In the genomic region with DNA sequence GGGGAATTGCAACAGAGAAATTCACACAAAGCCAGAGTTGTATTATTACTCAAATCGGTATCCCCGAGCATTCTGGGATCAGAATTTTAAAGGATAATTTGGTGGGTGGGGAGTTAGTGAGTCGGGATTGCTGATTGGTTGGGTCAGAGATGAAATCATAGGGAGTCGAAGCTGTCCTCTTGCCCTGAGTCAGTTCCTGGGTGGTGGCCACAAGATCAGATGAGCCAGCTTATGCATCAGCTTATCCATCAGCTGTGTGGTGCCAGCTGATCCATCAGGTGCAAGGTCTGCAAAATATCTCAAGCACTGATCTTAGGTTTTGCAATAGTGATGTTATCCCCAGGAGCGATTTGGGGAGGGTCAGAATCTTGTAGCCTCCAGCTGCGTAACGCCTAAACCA, we compare ENCODE assay signal across 22 cellular contexts. TPM values are rescaled to one million over a fixed set of nuclear protein-coding genes. Genes with fewer than 3 reads are reported as not detected.
DNase-seq lines count a peak whose midpoint lies in the region; ATAC-seq and TF ChIP-seq lines count a peak whose summit lies in the region.
"Had no signal": no experiment of that assay in that cellular context is flagged by ENCODE, and none has a peak within 500 bp of the region (broad histone marks: within the 10 kb centered on the region; RNA-seq: fewer than 3 reads in every experiment).

No MANE protein-coding gene starts in this region.

- dilution Hi-C loops in mammary epithelial cell (cut with HindIII; ENCODE audit: low sequenced_read_pairs), result no loop called here

- peak; percentile 58 for DNase-seq in activated CD4-positive, alpha-beta T cell treated with anti-CD3 and anti-CD28 coated beads for 36 hours
- DNase-seq in activated CD4-positive, alpha-beta T cell treated with anti-CD3 and anti-CD28 coated beads, Interleukin-2, amount 50 U/mL, for 1 hour, result no peak
- DNase-seq in mammary epithelial cell (peak; percentile 20), MCF 10A (ENCODE audit: unreplicated experiment) (no peak), epithelial cell of esophagus (ENCODE audit: low read depth) (peak; percentile 19), lower lobe of right lung (no peak)
- DNase-seq in stimulated activated effector memory CD8-positive, alpha-beta T cell treated with anti-CD3 and anti-CD28 coated beads, Interleukin-12 subunit alpha, Interleukin-12 subunit beta, amount 100 ng/mL, for 72 hours (ENCODE audit: low spot score in 2 of 2), result no peak
- DNase-seq: CD4-positive, CD25-positive, alpha-beta regulatory T cell; COR-L47; DMS 273 treated with DMSO at 0.1 percent for 48 hours; GDM1; HCEC 1CT; NCI-H1105 treated with DMSO at 0.1 percent for 48 hours; NCI-H187; NCI-H226; NCI-H524 treated with DMSO at 0.1 percent for 48 hours; SJCRH30 had no signal

- BruUV-seq in mammary epithelial cell (replicated peaks; lab: Mats Ljungman, UMichigan) (no TSS peak), MCF 10A (replicated peaks; lab: Mats Ljungman, UMichigan) (no TSS peak)

- no peak overlapping the region for H3K9ac ChIP-seq in mammary epithelial cell (ENCODE audit: insufficient read depth, low read length)

- intact Hi-C loops in activated CD4-positive, alpha-beta T cell treated with anti-CD3 and anti-CD28 coated beads for 36 hours (cut with DNase I, micrococcal nuclease), result no loop called here
- intact Hi-C loops in mammary epithelial cell (cut with micrococcal nuclease) (no loop called here), MCF 10A (cut with micrococcal nuclease) (no loop called here), lower lobe of right lung (cut with DNase I) (no loop called here)

- peaks cover 3% of the 10 kb centered on the region for H3K9me3 ChIP-seq in mammary epithelial cell (replicated peaks; ENCODE audit: insufficient read depth, low read length)
- no peaks in the 10 kb centered on the region for H3K9me3 ChIP-seq in lower lobe of right lung
- H3K9me3 ChIP-seq: SJCRH30 had no signal

- peaks cover 38% of the 10 kb centered on the region for H3K27me3 Mint-ChIP-seq in activated CD4-positive, alpha-beta T cell treated with anti-CD3 and anti-CD28 coated beads for 36 hours
- peaks cover 16% of the 10 kb centered on the region for H3K27me3 Mint-ChIP-seq in MCF 10A (ENCODE audit: insufficient read depth, unreplicated experiment)

- H3K4me1 ChIP-seq in mammary epithelial cell (ENCODE audit: insufficient read depth, low read length) (peaks cover 6% of the 10 kb centered on the region), lower lobe of right lung (peaks cover 9% of the 10 kb centered on the region)
- H3K4me1 ChIP-seq: SJCRH30 had no signal

- no peak overlapping the region for H3K4me3 ChIP-seq in mammary epithelial cell (replicated peaks in 1 of 3; ENCODE audit: insufficient read depth in 1 of 3, low read depth in 2 of 3, low read length in 3 of 3)
- H3K4me3 ChIP-seq in epithelial cell of esophagus (ENCODE audit: low read length), result no peak overlapping the region
- no peak overlapping the region for H3K4me3 ChIP-seq in lower lobe of right lung
- H3K4me3 ChIP-seq: GM23338, SJCRH30 had no signal

- CTCF ChIA-PET in activated CD4-positive, alpha-beta T cell treated with anti-CD3 and anti-CD28 coated beads for 36 hours (lab: Charles Lee), result interaction anchor here (0.5 to 3.1 kb wide), 8 partner anchors 8 to 416 kb away, joined by 3 to 13 read pairs (median 4); no protein-coding TSS in a partner anchor
- CTCF ChIA-PET in mammary epithelial cell (lab: Charles Lee; ENCODE audit: low non-redundant PET), result no interaction called here
- CTCF ChIA-PET in MCF 10A (lab: Yijun Ruan, JAX), result interaction anchor here (0.6 to 0.7 kb wide), 2 partner anchors 118 to 122 kb away, joined by 3 to 4 read pairs; no protein-coding TSS in a partner anchor

- in situ Hi-C loops in mammary epithelial cell (cut with MboI; ENCODE audit: low sequenced_read_pairs in 2 of 2), result no loop called here

- H3K36me3 Mint-ChIP-seq in activated CD4-positive, alpha-beta T cell treated with anti-CD3 and anti-CD28 coated beads for 36 hours (ENCODE audit: low read depth), result no peaks in the 10 kb centered on the region
- peaks cover 4% of the 10 kb centered on the region for H3K36me3 Mint-ChIP-seq in MCF 10A (ENCODE audit: insufficient read depth, unreplicated experiment)
- H3K36me3 Mint-ChIP-seq in stimulated activated effector memory CD8-positive, alpha-beta T cell treated with anti-CD3 and anti-CD28 coated beads, Interleukin-12 subunit alpha, Interleukin-12 subunit beta, amount 100 ng/mL, for 72 hours, result no peaks in the 10 kb centered on the region
- H3K36me3 Mint-ChIP-seq: CD4-positive, CD25-positive, alpha-beta regulatory T cell; IgD-negative memory B cell had no signal

- H3K4me2 ChIP-seq in mammary epithelial cell (ENCODE audit: insufficient read depth, low read depth, low read length), result no peak overlapping the region
- H3K4me2 ChIP-seq: GM23338 had no signal

- no peaks in the 10 kb centered on the region for H3K9me3 Mint-ChIP-seq in activated CD4-positive, alpha-beta T cell treated with anti-CD3 and anti-CD28 coated beads for 36 hours (ENCODE audit: low read depth)
- H3K9me3 Mint-ChIP-seq in MCF 10A (ENCODE audit: unreplicated experiment), result peaks cover 11% of the 10 kb centered on the region
- no peaks in the 10 kb centered on the region for H3K9me3 Mint-ChIP-seq in stimulated activated effector memory CD8-positive, alpha-beta T cell treated with anti-CD3 and anti-CD28 coated beads, Interleukin-12 subunit alpha, Interleukin-12 subunit beta, amount 100 ng/mL, for 72 hours
- H3K9me3 Mint-ChIP-seq: GM23338, IgD-negative memory B cell had no signal

- H2AFZ ChIP-seq in mammary epithelial cell (ENCODE audit: low read depth, low read length), result no peak overlapping the region

- no peaks in the 10 kb centered on the region for H4K20me1 ChIP-seq in mammary epithelial cell (ENCODE audit: insufficient read depth, low read length)

- H3K36me3 ChIP-seq in mammary epithelial cell (ENCODE audit: insufficient read depth, low read length), result no peaks in the 10 kb centered on the region
- no peaks in the 10 kb centered on the region for H3K36me3 ChIP-seq in lower lobe of right lung
- H3K36me3 ChIP-seq: SJCRH30 had no signal

- no peak overlapping the region for H3K27ac ChIP-seq in mammary epithelial cell (ENCODE audit: insufficient read depth, low read depth, low read length)
- no peak overlapping the region for H3K27ac ChIP-seq in lower lobe of right lung
- H3K27ac ChIP-seq: 22Rv1, SJCRH30 had no signal

- no peaks in the 10 kb centered on the region for H3K79me2 ChIP-seq in mammary epithelial cell (ENCODE audit: insufficient read depth, low read length)

- H3K27me3 ChIP-seq in mammary epithelial cell (ENCODE audit: insufficient read depth, low read length) (no peaks in the 10 kb centered on the region), lower lobe of right lung (ENCODE audit: low read depth) (peaks cover 43% of the 10 kb centered on the region)

- 70% methylated on average over 6 of the region's 7 CpGs for WGBS in mammary epithelial cell (ENCODE audit: low coverage, missing lambda C conversion rate)

- POLR2A ChIA-PET in activated CD4-positive, alpha-beta T cell treated with anti-CD3 and anti-CD28 coated beads for 36 hours (lab: Charles Lee), result no interaction called here
- POLR2A ChIA-PET in MCF 10A (lab: Yijun Ruan, JAX), result interaction anchor here (1.3 kb wide), 1 partner anchor 10 kb away, joined by 3 read pairs; no protein-coding TSS in a partner anchor

- no peaks in the 10 kb centered on the region for H3K4me1 Mint-ChIP-seq in activated CD4-positive, alpha-beta T cell treated with anti-CD3 and anti-CD28 coated beads for 36 hours
- no peaks in the 10 kb centered on the region for H3K4me1 Mint-ChIP-seq in MCF 10A (ENCODE audit: insufficient read depth, unreplicated experiment)
- peaks cover 11% of the 10 kb centered on the region for H3K4me1 Mint-ChIP-seq in stimulated activated effector memory CD8-positive, alpha-beta T cell treated with anti-CD3 and anti-CD28 coated beads, Interleukin-12 subunit alpha, Interleukin-12 subunit beta, amount 100 ng/mL, for 72 hours
- H3K4me1 Mint-ChIP-seq: GM23338 had no signal

- ATAC-seq in activated CD4-positive, alpha-beta T cell treated with anti-CD3 and anti-CD28 coated beads for 36 hours, result peak; percentile 64
- peak; percentile 69 for ATAC-seq in stimulated activated effector memory CD8-positive, alpha-beta T cell treated with anti-CD3 and anti-CD28 coated beads, Interleukin-12 subunit alpha, Interleukin-12 subunit beta, amount 100 ng/mL, for 72 hours
- ATAC-seq in lower lobe of right lung (no peak), GM21825 (IDR thresholded peaks at IDR 0.05; ENCODE audit: unreplicated experiment) (no peak)
- ATAC-seq: GM23338 had no signal

- no peak overlapping the region for H3K27ac Mint-ChIP-seq in activated CD4-positive, alpha-beta T cell treated with anti-CD3 and anti-CD28 coated beads for 36 hours
- no peak overlapping the region for H3K27ac Mint-ChIP-seq in MCF 10A (ENCODE audit: low read depth, unreplicated experiment)
- no peak overlapping the region for H3K27ac Mint-ChIP-seq in stimulated activated effector memory CD8-positive, alpha-beta T cell treated with anti-CD3 and anti-CD28 coated beads, Interleukin-12 subunit alpha, Interleukin-12 subunit beta, amount 100 ng/mL, for 72 hours
- H3K27ac Mint-ChIP-seq: CD4-positive, CD25-positive, alpha-beta regulatory T cell; GM23338; IgD-negative memory B cell had no signal

- TF ChIP-seq CTCF in mammary epithelial cell (conservative IDR thresholded peaks at IDR 0.05 in 1 of 2, IDR thresholded peaks at IDR 0.05 in 1 of 2; ENCODE audit: extremely low read depth in 1 of 2, insufficient read depth in 1 of 2, low read depth in 1 of 2, low read length in 2 of 2), result no peak
- no peak for TF ChIP-seq CTCF in MCF 10A (IDR thresholded peaks at IDR 0.05; ENCODE audit: unreplicated experiment)
- no peak for TF ChIP-seq CTCF in epithelial cell of esophagus (IDR thresholded peaks at IDR 0.05; ENCODE audit: insufficient read depth, low read depth, low read length, missing control alignments)
- TF ChIP-seq CTCF in lower lobe of right lung (IDR thresholded peaks at IDR 0.05), result no peak

- no peak overlapping the region for H3K4me3 Mint-ChIP-seq in activated CD4-positive, alpha-beta T cell treated with anti-CD3 and anti-CD28 coated beads for 36 hours
- H3K4me3 Mint-ChIP-seq in MCF 10A (ENCODE audit: unreplicated experiment), result no peak overlapping the region
- H3K4me3 Mint-ChIP-seq in stimulated activated effector memory CD8-positive, alpha-beta T cell treated with anti-CD3 and anti-CD28 coated beads, Interleukin-12 subunit alpha, Interleukin-12 subunit beta, amount 100 ng/mL, for 72 hours, result no peak overlapping the region
- H3K4me3 Mint-ChIP-seq: B cell, GM23338 had no signal

RNA-seq across cellular contexts. Expression of gene ITM2C, which starts 34.3 kb away (rescaled TPM):
- total RNA-seq in activated CD4-positive, alpha-beta T cell treated with anti-CD3 and anti-CD28 coated beads for 36 hours, result 10 to 100 TPM; 29.6 to 32.9 TPM
- total RNA-seq in mammary epithelial cell (10 to 100 TPM; 24.8 to 47.1 TPM), MCF 10A (2022) (20.4 and 21.9 TPM in 2 replicates), lower lobe of right lung (27.6 TPM)
- 66.2 TPM for polyA plus RNA-seq in mammary epithelial cell
- polyA minus RNA-seq in mammary epithelial cell, result 77.9 TPM

Comparison
In these comparisons a context has a peak if more than half of its experiments do, and no peak if none do; other contexts are left out.
1. DNase-seq: peak in activated CD4-positive, alpha-beta T cell treated with anti-CD3 and anti-CD28 coated beads for 36 hours (single experiment), mammary epithelial cell (single experiment) and epithelial cell of esophagus (single experiment); none in activated CD4-positive, alpha-beta T cell treated with anti-CD3 and anti-CD28 coated beads, Interleukin-2, amount 50 U/mL, for 1 hour (single experiment), MCF 10A (single experiment), stimulated activated effector memory CD8-positive, alpha-beta T cell treated with anti-CD3 and anti-CD28 coated beads, Interleukin-12 subunit alpha, Interleukin-12 subunit beta, amount 100 ng/mL, for 72 hours (0 of 2) and lower lobe of right lung (single experiment).
2. ATAC-seq: peak in activated CD4-positive, alpha-beta T cell treated with anti-CD3 and anti-CD28 coated beads for 36 hours (single experiment) and stimulated activated effector memory CD8-positive, alpha-beta T cell treated with anti-CD3 and anti-CD28 coated beads, Interleukin-12 subunit alpha, Interleukin-12 subunit beta, amount 100 ng/mL, for 72 hours (single experiment); none in lower lobe of right lung (0 of 2) and GM21825 (single experiment).